Comparison of ENCODE assay signal across 8 cellular contexts in genomic region chr6:6915813-6916547, GRCh38.
DNase-seq lines count a peak whose midpoint lies in the region; ATAC-seq, FAIRE-seq and TF ChIP-seq lines count a peak whose summit lies in the region.

No MANE protein-coding gene starts in this region.

- H3K4me3 ChIP-seq in GM12878 (peak overlapping the region; percentile 22; the same call in 1 of the 2 replicates), right lobe of liver (peak overlapping the region in 2 of 3 donors; percentile 10 to 36), suprapubic skin (peak overlapping the region; percentile 34)

- no peaks in the 10 kb centered on the region for H4K20me1 ChIP-seq in GM12878 (ENCODE audit: control insufficient read depth, insufficient read depth)

- BruUV-seq in GM12878 (replicated peaks; lab: Mats Ljungman, UMichigan): no TSS peak

- CTCF ChIA-PET in GM12878 (lab: Yijun Ruan, JAX): interaction anchor here (1.0 to 3.4 kb wide), 11 partner anchors 41 to 326 kb away, joined by 3 to 18 read pairs (median 6); no protein-coding TSS in a partner anchor

- H3K79me2 ChIP-seq in GM12878 (ENCODE audit: control insufficient read depth, insufficient read depth, low read length): no peaks in the 10 kb centered on the region

- no peaks in the 10 kb centered on the region for H3K36me3 ChIP-seq in GM12878 (ENCODE audit: control insufficient read depth in 2 of 2, insufficient read depth in 2 of 2, low read length in 1 of 2)
- no peaks in the 10 kb centered on the region for H3K36me3 ChIP-seq in right lobe of liver
- H3K36me3 ChIP-seq in suprapubic skin: no peaks in the 10 kb centered on the region

- TF ChIP-seq POLR2A in GM12878 (IDR thresholded peaks at IDR 0.05; ENCODE audit: low read depth, low read length) (no peak), right lobe of liver (IDR thresholded peaks at IDR 0.05) (no peak), suprapubic skin (IDR thresholded peaks at IDR 0.05) (no peak)

- in situ Hi-C loops in GM12878 (cut with MboI): no loop called here

- POLR2A ChIA-PET in GM12878 (lab: Charles Lee): interaction anchor here (0.6 kb wide), 1 partner anchor 115 kb away, joined by 5 read pairs; no protein-coding TSS in a partner anchor

- H3K4me1 ChIP-seq in GM12878 (ENCODE audit: control insufficient read depth, insufficient read depth, low read length) (peaks cover 27% of the 10 kb centered on the region), right lobe of liver (peaks cover 0 to 8% (median 4%) of the 10 kb centered on the region in 4 donors), suprapubic skin (peaks cover 47% of the 10 kb centered on the region)

- SMC1A ChIA-PET in GM12878 (lab: Charles Lee; ENCODE audit: uncharacterized antibody, unreplicated experiment): interaction anchor here (0.6 to 3.5 kb wide), 18 partner anchors 10 to 326 kb away, joined by 3 to 17 read pairs (median 4); no protein-coding TSS in a partner anchor

- peak overlapping the region; percentile 36 for H3K4me2 ChIP-seq in GM12878 (ENCODE audit: control insufficient read depth, insufficient read depth)

- intact Hi-C loops in GM12878 (cut with micrococcal nuclease; ENCODE audit: unreplicated experiment): loop anchor here (5.0 to 10.0 kb wide), 4 partner anchors 99 to 321 kb away; no protein-coding TSS in a partner anchor
- intact Hi-C loops in right lobe of liver (cut with DNase I): no loop called here

- H3K9me3 ChIP-seq in GM12878 (replicated peaks; ENCODE audit: control insufficient read depth, insufficient read depth, low read length): no peaks in the 10 kb centered on the region
- H3K9me3 ChIP-seq in right lobe of liver: no peaks in the 10 kb centered on the region
- no peaks in the 10 kb centered on the region for H3K9me3 ChIP-seq in suprapubic skin

- peak; percentile 66 to 79 for DNase-seq in Kasumi-1 (lab: John Stamatoyannopoulos, UW)
- DNase-seq in GM12878 (ENCODE audit: low read depth, low spot score): no peak
- DNase-seq in right lobe of liver: peak; percentile 41 to 86 (median 66)
- DNase-seq in suprapubic skin (ENCODE audit: low spot score in 2 of 2): no peak
- DNase-seq in stimulated activated CD4-positive, alpha-beta T cell treated with anti-CD3 and anti-CD28 coated beads, Interleukin-1b, Interleukin-23, amount 100 ng/mL, for 48 hours: no peak
- DNase-seq in retina: no peak
- DNase-seq in H4 (ENCODE audit: low spot score): no peak
- no peak for DNase-seq in NCI-H146 (lab: John Stamatoyannopoulos, UW)

- no peak overlapping the region for H3K27ac ChIP-seq in GM12878 (ENCODE audit: control insufficient read depth, insufficient read depth)
- peak overlapping the region; percentile 35 to 91 (median 87) for H3K27ac ChIP-seq in right lobe of liver
- peak overlapping the region; percentile 79 for H3K27ac ChIP-seq in suprapubic skin

- WGBS in GM12878 (ENCODE audit: insufficient coverage, insufficient replicate concordance, low lambda C conversion rate, missing lambda C conversion rate): 60% methylated on average over 9 of the region's 9 CpGs
- 4% methylated on average over 9 of the region's 9 CpGs for WGBS in right lobe of liver (ENCODE audit: insufficient coverage, low coverage, low lambda C conversion rate, missing lambda C conversion rate)
- WGBS in suprapubic skin: 5% methylated on average over 9 of the region's 9 CpGs

- FAIRE-seq in GM12878 (lab: Jason Lieb, UNC): no peak

- TF ChIP-seq EP300 in GM12878 (IDR thresholded peaks at IDR 0.05; ENCODE audit: borderline replicate concordance in 1 of 2, control insufficient read depth in 1 of 2, low read depth in 2 of 2, low read length in 2 of 2) (no peak), suprapubic skin (IDR thresholded peaks at IDR 0.05) (no peak)

- no peak for TF ChIP-seq RAD21 in GM12878 (IDR thresholded peaks at IDR 0.05; ENCODE audit: insufficient read depth, low read depth, low read length)

- H3K27me3 ChIP-seq in GM12878 (replicated peaks in 1 of 2; ENCODE audit: control insufficient read depth in 2 of 2, insufficient read depth in 2 of 2, low read length in 1 of 2) (no peaks in the 10 kb centered on the region; a peak in 1 of 4 replicates), right lobe of liver (no peaks in the 10 kb centered on the region), suprapubic skin (no peaks in the 10 kb centered on the region)

- no peak for TF ChIP-seq CTCF in GM12878 (IDR thresholded peaks at IDR 0.05 in 2 of 3, conservative IDR thresholded peaks at IDR 0.05 in 1 of 3; ENCODE audit: control insufficient read depth in 2 of 3, extremely low read depth in 1 of 3, insufficient read depth in 1 of 3, low read depth in 3 of 3, low read length in 3 of 3)
- no peak for TF ChIP-seq CTCF in right lobe of liver (IDR thresholded peaks at IDR 0.05)
- TF ChIP-seq CTCF in suprapubic skin (IDR thresholded peaks at IDR 0.05): no peak

- RAD21 ChIA-PET in GM12878 (lab: Charles Lee; ENCODE audit: unreplicated experiment): interaction anchor here (0.8 to 2.6 kb wide), 13 partner anchors 10 to 361 kb away, joined by 3 to 9 read pairs (median 4); no protein-coding TSS in a partner anchor

- no peak for ATAC-seq in GM12878
- peak; percentile 76 to 88 (median 80) for ATAC-seq in right lobe of liver

- 0 out of 2 replicates have a peak overlapping the region, but pooled peaks have one; percentile 15 for H3K9ac ChIP-seq in GM12878 (ENCODE audit: control insufficient read depth, insufficient read depth, low read length)

- peak overlapping the region; percentile 68 for H2AFZ ChIP-seq in GM12878 (ENCODE audit: control insufficient read depth, low read depth, low read length)

TF ChIP-seq in GM12878, 131 proteins besides CTCF, POLR2A, EP300 and RAD21:
- TF ChIP-seq KAT2A (conservative IDR thresholded peaks at IDR 0.05; ENCODE audit: control insufficient read depth, low read depth, low read length) (no peak), ASH2L (IDR thresholded peaks at IDR 0.05; ENCODE audit: borderline replicate concordance, low read depth) (no peak), NBN (IDR thresholded peaks at IDR 0.05) (no peak), SUZ12 (IDR thresholded peaks at IDR 0.05; ENCODE audit: unreplicated experiment) (no peak), IRF5 (IDR thresholded peaks at IDR 0.05; ENCODE audit: borderline replicate concordance) (no peak), TCF7 (IDR thresholded peaks at IDR 0.05; ENCODE audit: borderline replicate concordance) (no peak), SUPT20H (IDR thresholded peaks at IDR 0.05; ENCODE audit: borderline replicate concordance, control insufficient read depth, low read depth, low read length) (no peak), ZNF622 (IDR thresholded peaks at IDR 0.05) (no peak), IKZF1 (conservative IDR thresholded peaks at IDR 0.05) (no peak), MTA2 (IDR thresholded peaks at IDR 0.05; ENCODE audit: low read depth) (no peak), PML (IDR thresholded peaks at IDR 0.05; ENCODE audit: low read length) (no peak)
TF ChIP-seq in GM12878: peak in this region for 0.

Comparison
In these comparisons a context has a peak if more than half of its experiments do, and no peak if none do; other contexts are left out.
1. DNase-seq: peak in Kasumi-1 (2 of 2) and right lobe of liver (3 of 3); none in GM12878 (single experiment), suprapubic skin (0 of 2), stimulated activated CD4-positive, alpha-beta T cell treated with anti-CD3 and anti-CD28 coated beads, Interleukin-1b, Interleukin-23, amount 100 ng/mL, for 48 hours (single experiment), retina (single experiment), H4 (single experiment) and NCI-H146 (single experiment).
2. Peak in every context shown above with its lines, with median percentiles within 50 percentile points of each other: H3K4me3 ChIP-seq.